Comparison of ENCODE assay signal across 8 cellular contexts in the genomic region with DNA sequence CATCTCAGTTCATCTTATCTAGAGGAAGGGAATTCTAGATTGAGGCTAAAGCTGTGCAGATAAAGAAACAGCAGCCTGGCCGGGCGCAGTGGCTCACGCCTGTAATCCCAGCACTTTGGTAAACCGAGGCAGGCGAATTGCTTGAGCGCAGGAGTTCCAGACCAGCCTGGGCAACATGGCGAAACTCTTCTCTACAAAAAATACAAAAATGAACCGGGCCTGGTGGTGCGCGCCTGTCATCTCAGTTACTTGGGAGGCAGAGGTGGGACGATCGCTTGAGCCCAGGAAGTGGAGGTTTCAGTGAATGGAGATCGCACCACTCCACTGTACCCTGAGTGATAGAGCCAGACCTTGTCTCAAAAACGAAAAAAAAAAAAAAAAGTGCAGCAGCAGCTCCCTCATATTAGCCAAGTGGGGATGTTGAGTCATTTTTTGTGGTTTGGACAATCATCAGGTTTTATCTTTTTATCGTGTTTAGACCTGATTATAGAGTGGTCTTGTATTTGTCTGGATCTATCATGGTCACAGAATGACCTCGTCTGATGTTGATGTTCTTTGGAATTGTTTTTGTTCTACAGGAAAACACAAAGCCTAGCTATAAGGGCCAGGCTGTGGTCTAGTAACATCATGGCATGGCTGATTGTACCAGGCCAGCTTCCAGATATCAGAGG. TPM values are rescaled to one million over a fixed set of nuclear protein-coding genes. Genes with fewer than 3 reads are reported as not detected.
DNase-seq lines count a peak whose midpoint lies in the region; ATAC-seq and TF ChIP-seq lines count a peak whose summit lies in the region.

No MANE protein-coding gene starts in this region.

- ATAC-seq in stimulated activated naive B cell treated with anti-CD40 and anti-IgM and Interleukin-4, amounts not matched to agents 10 μg/mL and 1 μg/mL and 100 μg/mL, for 72 hours (replicated peaks): no peak
- ATAC-seq in HG02885 (IDR thresholded peaks at IDR 0.05; ENCODE audit: poor library complexity, unreplicated experiment): no peak

- H3K36me3 ChIP-seq in hepatocyte (replicated peaks; ENCODE audit: insufficient read depth, low read depth): no peaks in the 10 kb centered on the region

- peaks cover 22% of the 10 kb centered on the region for H4K20me1 ChIP-seq in hepatocyte (ENCODE audit: insufficient read depth, poor library complexity, severe bottlenecking)

- no peaks in the 10 kb centered on the region for H3K9me3 ChIP-seq in hepatocyte (ENCODE audit: low read depth)

- peak overlapping the region; percentile 91 for H3K4me2 ChIP-seq in hepatocyte

- no peaks in the 10 kb centered on the region for H3K27me3 ChIP-seq in hepatocyte

- no peak for DNase-seq in T-helper 2 cell treated with Interferon-gamma antibody and Interleukin-4, amounts not matched to agents 5 μg/mL and 100 μg/mL, for 36 hours (ENCODE audit: low spot score)
- DNase-seq in T-helper 2 cell: no peak
- DNase-seq in hepatocyte (ENCODE audit: low spot score): no peak
- DNase-seq in stimulated activated naive B cell treated with anti-CD40 and anti-IgM and Interleukin-4, amounts not matched to agents 10 μg/mL and 1 μg/mL and 100 μg/mL, for 72 hours: no peak
- DNase-seq in NCI-H2171 treated with DMSO at 0.1 percent for 48 hours (lab: John Stamatoyannopoulos, UW): no peak
- no peak for DNase-seq in NCI-H128 (lab: John Stamatoyannopoulos, UW; ENCODE audit: unreplicated experiment)

- no peaks in the 10 kb centered on the region for H3K27me3 Mint-ChIP-seq in T-helper 2 cell treated with Interferon-gamma antibody and Interleukin-4, amounts not matched to agents 5 μg/mL and 100 μg/mL, for 36 hours (ENCODE audit: low read depth)
- H3K27me3 Mint-ChIP-seq in stimulated activated naive B cell treated with anti-CD40 and anti-IgM and Interleukin-4, amounts not matched to agents 10 μg/mL and 1 μg/mL and 100 μg/mL, for 72 hours: no peaks in the 10 kb centered on the region

- WGBS in hepatocyte (ENCODE audit: low lambda C conversion rate, missing lambda C conversion rate): 50% methylated on average over 16 of the region's 16 CpGs

- peak overlapping the region; percentile 98 for H3K27ac ChIP-seq in hepatocyte

- peaks cover 37% of the 10 kb centered on the region for H3K79me2 ChIP-seq in hepatocyte

- no peaks in the 10 kb centered on the region for H3K9me2 ChIP-seq in hepatocyte (replicated peaks; ENCODE audit: insufficient read depth)

- H3K9me3 Mint-ChIP-seq in T-helper 2 cell treated with Interferon-gamma antibody and Interleukin-4, amounts not matched to agents 5 μg/mL and 100 μg/mL, for 36 hours: no peaks in the 10 kb centered on the region
- no peaks in the 10 kb centered on the region for H3K9me3 Mint-ChIP-seq in stimulated activated naive B cell treated with anti-CD40 and anti-IgM and Interleukin-4, amounts not matched to agents 10 μg/mL and 1 μg/mL and 100 μg/mL, for 72 hours

- H3K4me3 ChIP-seq in WI38 (ENCODE audit: low read depth, low read length) (peak overlapping the region; percentile 81), hepatocyte (peak overlapping the region; percentile 63)

- peak overlapping the region; percentile 92 for H3K4me3 Mint-ChIP-seq in T-helper 2 cell treated with Interferon-gamma antibody and Interleukin-4, amounts not matched to agents 5 μg/mL and 100 μg/mL, for 36 hours
- H3K4me3 Mint-ChIP-seq in stimulated activated naive B cell treated with anti-CD40 and anti-IgM and Interleukin-4, amounts not matched to agents 10 μg/mL and 1 μg/mL and 100 μg/mL, for 72 hours: peak overlapping the region; percentile 89 to 91

- H3K27ac Mint-ChIP-seq in T-helper 2 cell treated with Interferon-gamma antibody and Interleukin-4, amounts not matched to agents 5 μg/mL and 100 μg/mL, for 36 hours: peak overlapping the region; percentile 37
- H3K27ac Mint-ChIP-seq in stimulated activated naive B cell treated with anti-CD40 and anti-IgM and Interleukin-4, amounts not matched to agents 10 μg/mL and 1 μg/mL and 100 μg/mL, for 72 hours: peak overlapping the region; percentile 97

- H3K36me3 Mint-ChIP-seq in T-helper 2 cell treated with Interferon-gamma antibody and Interleukin-4, amounts not matched to agents 5 μg/mL and 100 μg/mL, for 36 hours (ENCODE audit: low read depth): peaks cover 2% of the 10 kb centered on the region
- peaks cover 16 to 18% of the 10 kb centered on the region in 2 donors for H3K36me3 Mint-ChIP-seq in stimulated activated naive B cell treated with anti-CD40 and anti-IgM and Interleukin-4, amounts not matched to agents 10 μg/mL and 1 μg/mL and 100 μg/mL, for 72 hours

- peaks cover 19% of the 10 kb centered on the region for H3K4me1 Mint-ChIP-seq in T-helper 2 cell treated with Interferon-gamma antibody and Interleukin-4, amounts not matched to agents 5 μg/mL and 100 μg/mL, for 36 hours (ENCODE audit: low read depth)
- H3K4me1 Mint-ChIP-seq in stimulated activated naive B cell treated with anti-CD40 and anti-IgM and Interleukin-4, amounts not matched to agents 10 μg/mL and 1 μg/mL and 100 μg/mL, for 72 hours: peaks cover 19 to 27% of the 10 kb centered on the region in 2 donors

- H3K4me1 ChIP-seq in hepatocyte (ENCODE audit: insufficient read depth): peaks cover 28% of the 10 kb centered on the region

- TF ChIP-seq CTCF in WI38 (IDR thresholded peaks at IDR 0.05; ENCODE audit: low read depth, low read length) (no peak), hepatocyte (IDR thresholded peaks at IDR 0.05; ENCODE audit: poor library complexity) (no peak)

- H2AFZ ChIP-seq in hepatocyte: peak overlapping the region; percentile 73

RNA-seq across cellular contexts. Expression of gene FBXW11, which starts 1.5 kb away (rescaled TPM):
- 73.4 and 74.2 TPM in 2 replicates for total RNA-seq in hepatocyte
- polyA plus RNA-seq in hepatocyte: 26.7 and 38.0 TPM in 2 replicates
